18 cellular contexts compared by ENCODE assay signal in genomic region chr9:133571491-133571890, GRCh38. TPM values are rescaled to one million over a fixed set of nuclear protein-coding genes. Genes with fewer than 3 reads are reported as not detected.
DNase-seq lines count a peak whose midpoint lies in the region; ATAC-seq lines count a peak whose summit lies in the region.
"Had no signal": no experiment of that assay in that cellular context is flagged by ENCODE, and none has a peak within 500 bp of the region (broad histone marks: within the 10 kb centered on the region; RNA-seq: fewer than 3 reads in every experiment).

No MANE protein-coding gene starts in this region.

- ATAC-seq in right cardiac atrium: no peak
- no peak for ATAC-seq in left cardiac atrium
- ATAC-seq: GM12878 had no signal

- H3K36me3 Mint-ChIP-seq in activated CD4-positive, alpha-beta memory T cell treated with anti-CD3 and anti-CD28 coated beads for 36 hours: no peaks in the 10 kb centered on the region
- H3K36me3 Mint-ChIP-seq: CD14-positive monocyte; CD4-positive, alpha-beta memory T cell had no signal

- H3K9me3 Mint-ChIP-seq in activated CD4-positive, alpha-beta memory T cell treated with anti-CD3 and anti-CD28 coated beads for 36 hours: no peaks in the 10 kb centered on the region
- H3K9me3 Mint-ChIP-seq: CD14-positive monocyte; CD4-positive, alpha-beta memory T cell; H9 had no signal

- POLR2A ChIA-PET in activated CD4-positive, alpha-beta memory T cell treated with anti-CD3 and anti-CD28 coated beads for 36 hours (lab: Charles Lee): no interaction called here

- no peaks in the 10 kb centered on the region for H3K9me3 ChIP-seq in right cardiac atrium (ENCODE audit: control insufficient read depth, low read length)
- H3K9me3 ChIP-seq: BE2C had no signal

- intact Hi-C loops in right cardiac atrium (cut with DNase I) (no loop called here), left cardiac atrium (cut with DNase I) (no loop called here)
- intact Hi-C loops in activated CD4-positive, alpha-beta memory T cell treated with anti-CD3 and anti-CD28 coated beads for 36 hours (cut with micrococcal nuclease): no loop called here

- DNase-seq in right cardiac atrium: peak in 2 of 3 donors; percentile 43 to 67
- no peak for DNase-seq in left cardiac atrium
- DNase-seq in NCI-H69 (lab: John Stamatoyannopoulos, UW): peak; percentile 27
- peak; percentile 22 for DNase-seq in amniotic epithelial cell (ENCODE audit: low read depth)
- no peak for DNase-seq in medulla oblongata (ENCODE audit: extremely low spot score)
- DNase-seq in activated CD4-positive, alpha-beta memory T cell treated with anti-CD3 and anti-CD28 coated beads for 36 hours: no peak
- DNase-seq: ACHN; BE2C; CD4-positive, alpha-beta memory T cell; DMS53; DND-41; EL; H9; IMR-90 had no signal

- no peak overlapping the region for H3K4me3 ChIP-seq in right cardiac atrium (ENCODE audit: low read length)
- H3K4me3 ChIP-seq: GM12878 had no signal

- no peak overlapping the region for H3K27ac Mint-ChIP-seq in activated CD4-positive, alpha-beta memory T cell treated with anti-CD3 and anti-CD28 coated beads for 36 hours
- H3K27ac Mint-ChIP-seq: CD14-positive monocyte; CD4-positive, alpha-beta memory T cell had no signal

- H3K4me3 Mint-ChIP-seq in activated CD4-positive, alpha-beta memory T cell treated with anti-CD3 and anti-CD28 coated beads for 36 hours: no peak overlapping the region
- H3K4me3 Mint-ChIP-seq: CD14-positive monocyte; CD4-positive, alpha-beta memory T cell; H9 had no signal

- 84% methylated on average over 7 of the region's 7 CpGs for WGBS in right cardiac atrium

- H3K27me3 ChIP-seq in right cardiac atrium (ENCODE audit: control insufficient read depth, insufficient read depth): no peaks in the 10 kb centered on the region
- H3K27me3 ChIP-seq: BE2C had no signal

- peaks cover 8% of the 10 kb centered on the region for H3K27me3 Mint-ChIP-seq in activated CD4-positive, alpha-beta memory T cell treated with anti-CD3 and anti-CD28 coated beads for 36 hours

- H3K27ac ChIP-seq in right cardiac atrium (ENCODE audit: low read length): no peak overlapping the region

- CTCF ChIA-PET in activated CD4-positive, alpha-beta memory T cell treated with anti-CD3 and anti-CD28 coated beads for 36 hours (lab: Charles Lee): interaction anchor here (0.9 kb wide), 1 partner anchor 18 kb away, joined by 6 read pairs; no protein-coding TSS in a partner anchor

- no peaks in the 10 kb centered on the region for H3K4me1 Mint-ChIP-seq in activated CD4-positive, alpha-beta memory T cell treated with anti-CD3 and anti-CD28 coated beads for 36 hours (ENCODE audit: low read depth)
- H3K4me1 Mint-ChIP-seq: CD14-positive monocyte had no signal

- H3K4me1 ChIP-seq in right cardiac atrium (ENCODE audit: control insufficient read depth, insufficient read depth, low read length): peaks cover under 1% of the 10 kb centered on the region

RNA-seq across cellular contexts. Expression of gene ADAMTSL2, which starts 37.0 kb away (rescaled TPM):
- 10 to 100 TPM; 30.3 to 90.2 (median 47.1) TPM for total RNA-seq in right cardiac atrium
- 37.3 TPM for polyA plus RNA-seq in right cardiac atrium
- 10 to 100 TPM; 13.9 to 16.7 TPM for total RNA-seq in left cardiac atrium
- under 1 TPM; 0.05 to 0.07 TPM for total RNA-seq in activated CD4-positive, alpha-beta memory T cell treated with anti-CD3 and anti-CD28 coated beads for 36 hours
- total RNA-seq: G401, GM12878, IMR-90 had no signal
- polyA plus RNA-seq: CD14-positive monocyte, IMR-90 had no signal

RNA-seq across cellular contexts. Expression of gene FAM163B, which starts 37.7 kb away (rescaled TPM):
- 1 to 10 TPM; 1.2 to 5.4 (median 1.4) TPM for total RNA-seq in right cardiac atrium
- 2.0 TPM for polyA plus RNA-seq in right cardiac atrium
- under 1 TPM in 1 of 2 donors, not detected in 1; 0.37 TPM for total RNA-seq in left cardiac atrium
- not detected for total RNA-seq in activated CD4-positive, alpha-beta memory T cell treated with anti-CD3 and anti-CD28 coated beads for 36 hours
- total RNA-seq: CD4-positive, alpha-beta memory T cell; G401; GM12878; IMR-90 had no signal
- polyA plus RNA-seq: CD14-positive monocyte; CD4-positive, alpha-beta memory T cell; GM12878; IMR-90 had no signal

RNA-seq across cellular contexts. Expression of gene MYMK, which starts 46.7 kb away (rescaled TPM):
- total RNA-seq in right cardiac atrium (not detected), left cardiac atrium (not detected)
- polyA plus RNA-seq in right cardiac atrium: not detected
- total RNA-seq in activated CD4-positive, alpha-beta memory T cell treated with anti-CD3 and anti-CD28 coated beads for 36 hours: not detected
- total RNA-seq: CD4-positive, alpha-beta memory T cell; GM12878; H1; H9; IMR-90 had no signal
- polyA plus RNA-seq: CD14-positive monocyte; CD4-positive, alpha-beta memory T cell; GM12878; H1; IMR-90 had no signal

Comparison
In these comparisons a context has a peak if more than half of its experiments do, and no peak if none do; other contexts are left out.
1. DNase-seq: peak in right cardiac atrium (2 of 3), NCI-H69 (single experiment) and amniotic epithelial cell (single experiment); none in left cardiac atrium (single experiment), medulla oblongata (single experiment) and activated CD4-positive, alpha-beta memory T cell treated with anti-CD3 and anti-CD28 coated beads for 36 hours (single experiment).
2. RNA of gene ADAMTSL2, which starts 37.0 kb away (total RNA-seq): 30.3 to 90.2 TPM in right cardiac atrium and 13.9 to 16.7 TPM in left cardiac atrium; 0.05 to 0.07 TPM in activated CD4-positive, alpha-beta memory T cell treated with anti-CD3 and anti-CD28 coated beads for 36 hours; every median in the first group is over 10 times any median in the second.